1 cellular context compared by ENCODE assay signal in the genomic region with DNA sequence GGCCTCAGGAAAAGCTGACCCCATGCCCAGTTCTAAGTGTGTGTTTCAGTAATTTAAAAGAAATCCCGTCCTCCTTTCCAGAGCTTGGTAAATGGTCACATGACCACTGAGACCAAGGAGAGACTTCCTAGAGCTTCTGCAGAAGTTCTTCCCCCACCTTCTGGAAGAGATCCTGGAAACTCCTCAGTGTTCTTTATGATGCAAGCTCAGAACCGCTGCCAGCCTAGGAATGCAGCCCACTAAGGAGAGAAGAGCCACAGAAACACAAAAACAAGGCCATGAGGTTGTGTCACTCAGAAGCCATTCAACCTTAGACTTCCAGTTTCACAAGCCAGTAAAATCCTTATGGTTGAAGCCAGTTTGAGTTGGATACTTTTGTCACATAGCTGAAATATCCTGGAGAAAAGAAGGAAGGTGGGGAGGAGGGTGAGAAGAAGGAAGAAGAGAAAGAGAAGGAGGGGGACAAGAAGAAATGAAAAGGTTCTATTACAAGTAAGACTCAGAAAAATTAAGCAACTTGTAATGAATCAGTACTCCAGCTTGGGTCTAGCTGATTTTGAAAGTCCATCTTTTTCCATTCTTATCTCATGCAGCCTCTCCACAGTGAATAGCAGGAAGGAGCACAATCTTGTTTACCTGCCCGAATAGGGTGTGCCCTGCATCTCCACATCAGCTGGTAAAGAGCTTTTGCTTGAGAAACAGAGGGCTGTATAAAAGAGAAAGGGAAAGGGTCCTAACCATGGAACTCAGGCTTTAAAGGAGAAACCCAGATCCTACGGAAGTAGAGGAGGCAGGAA.
TF ChIP-seq lines count a peak whose summit lies in the region.

No MANE protein-coding gene starts in this region.

TF ChIP-seq in GM23338, 12 proteins besides CTCF, POLR2A, EP300 and RAD21 (continued from another document):
- TF ChIP-seq, protein P1, sequence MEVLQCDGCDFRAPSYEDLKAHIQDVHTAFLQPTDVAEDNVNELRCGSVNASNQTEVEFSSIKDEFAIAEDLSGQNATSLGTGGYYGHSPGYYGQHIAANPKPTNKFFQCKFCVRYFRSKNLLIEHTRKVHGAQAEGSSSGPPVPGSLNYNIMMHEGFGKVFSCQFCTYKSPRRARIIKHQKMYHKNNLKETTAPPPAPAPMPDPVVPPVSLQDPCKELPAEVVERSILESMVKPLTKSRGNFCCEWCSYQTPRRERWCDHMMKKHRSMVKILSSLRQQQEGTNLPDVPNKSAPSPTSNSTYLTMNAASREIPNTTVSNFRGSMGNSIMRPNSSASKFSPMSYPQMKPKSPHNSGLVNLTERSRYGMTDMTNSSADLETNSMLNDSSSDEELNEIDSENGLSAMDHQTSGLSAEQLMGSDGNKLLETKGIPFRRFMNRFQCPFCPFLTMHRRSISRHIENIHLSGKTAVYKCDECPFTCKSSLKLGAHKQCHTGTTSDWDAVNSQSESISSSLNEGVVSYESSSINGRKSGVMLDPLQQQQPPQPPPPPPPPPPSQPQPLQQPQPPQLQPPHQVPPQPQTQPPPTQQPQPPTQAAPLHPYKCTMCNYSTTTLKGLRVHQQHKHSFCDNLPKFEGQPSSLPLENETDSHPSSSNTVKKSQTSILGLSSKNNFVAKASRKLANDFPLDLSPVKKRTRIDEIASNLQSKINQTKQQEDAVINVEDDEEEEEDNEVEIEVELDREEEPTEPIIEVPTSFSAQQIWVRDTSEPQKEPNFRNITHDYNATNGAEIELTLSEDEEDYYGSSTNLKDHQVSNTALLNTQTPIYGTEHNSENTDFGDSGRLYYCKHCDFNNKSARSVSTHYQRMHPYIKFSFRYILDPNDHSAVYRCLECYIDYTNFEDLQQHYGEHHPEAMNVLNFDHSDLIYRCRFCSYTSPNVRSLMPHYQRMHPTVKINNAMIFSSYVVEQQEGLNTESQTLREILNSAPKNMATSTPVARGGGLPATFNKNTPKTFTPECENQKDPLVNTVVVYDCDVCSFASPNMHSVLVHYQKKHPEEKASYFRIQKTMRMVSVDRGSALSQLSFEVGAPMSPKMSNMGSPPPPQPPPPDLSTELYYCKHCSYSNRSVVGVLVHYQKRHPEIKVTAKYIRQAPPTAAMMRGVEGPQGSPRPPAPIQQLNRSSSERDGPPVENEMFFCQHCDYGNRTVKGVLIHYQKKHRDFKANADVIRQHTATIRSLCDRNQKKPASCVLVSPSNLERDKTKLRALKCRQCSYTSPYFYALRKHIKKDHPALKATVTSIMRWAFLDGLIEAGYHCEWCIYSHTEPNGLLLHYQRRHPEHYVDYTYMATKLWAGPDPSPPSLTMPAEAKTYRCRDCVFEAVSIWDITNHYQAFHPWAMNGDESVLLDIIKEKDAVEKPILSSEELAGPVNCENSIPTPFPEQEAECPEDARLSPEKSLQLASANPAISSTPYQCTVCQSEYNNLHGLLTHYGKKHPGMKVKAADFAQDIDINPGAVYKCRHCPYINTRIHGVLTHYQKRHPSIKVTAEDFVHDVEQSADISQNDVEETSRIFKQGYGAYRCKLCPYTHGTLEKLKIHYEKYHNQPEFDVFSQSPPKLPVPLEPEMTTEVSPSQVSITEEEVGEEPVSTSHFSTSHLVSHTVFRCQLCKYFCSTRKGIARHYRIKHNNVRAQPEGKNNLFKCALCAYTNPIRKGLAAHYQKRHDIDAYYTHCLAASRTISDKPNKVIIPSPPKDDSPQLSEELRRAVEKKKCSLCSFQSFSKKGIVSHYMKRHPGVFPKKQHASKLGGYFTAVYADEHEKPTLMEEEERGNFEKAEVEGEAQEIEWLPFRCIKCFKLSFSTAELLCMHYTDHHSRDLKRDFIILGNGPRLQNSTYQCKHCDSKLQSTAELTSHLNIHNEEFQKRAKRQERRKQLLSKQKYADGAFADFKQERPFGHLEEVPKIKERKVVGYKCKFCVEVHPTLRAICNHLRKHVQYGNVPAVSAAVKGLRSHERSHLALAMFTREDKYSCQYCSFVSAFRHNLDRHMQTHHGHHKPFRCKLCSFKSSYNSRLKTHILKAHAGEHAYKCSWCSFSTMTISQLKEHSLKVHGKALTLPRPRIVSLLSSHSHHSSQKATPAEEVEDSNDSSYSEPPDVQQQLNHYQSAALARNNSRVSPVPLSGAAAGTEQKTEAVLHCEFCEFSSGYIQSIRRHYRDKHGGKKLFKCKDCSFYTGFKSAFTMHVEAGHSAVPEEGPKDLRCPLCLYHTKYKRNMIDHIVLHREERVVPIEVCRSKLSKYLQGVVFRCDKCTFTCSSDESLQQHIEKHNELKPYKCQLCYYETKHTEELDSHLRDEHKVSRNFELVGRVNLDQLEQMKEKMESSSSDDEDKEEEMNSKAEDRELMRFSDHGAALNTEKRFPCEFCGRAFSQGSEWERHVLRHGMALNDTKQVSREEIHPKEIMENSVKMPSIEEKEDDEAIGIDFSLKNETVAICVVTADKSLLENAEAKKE (CRISPR knock-in tag; IDR thresholded peaks at IDR 0.05): no peak
- TF ChIP-seq NANOG (IDR thresholded peaks at IDR 0.05; ENCODE audit: borderline replicate concordance) (no peak), CREB1 (CRISPR knock-in tag; IDR thresholded peaks at IDR 0.05; ENCODE audit: low read depth) (no peak)
TF ChIP-seq in GM23338: peak in this region for 0.
